Comparison of ENCODE assay signal across 29 cellular contexts in the genomic region with DNA sequence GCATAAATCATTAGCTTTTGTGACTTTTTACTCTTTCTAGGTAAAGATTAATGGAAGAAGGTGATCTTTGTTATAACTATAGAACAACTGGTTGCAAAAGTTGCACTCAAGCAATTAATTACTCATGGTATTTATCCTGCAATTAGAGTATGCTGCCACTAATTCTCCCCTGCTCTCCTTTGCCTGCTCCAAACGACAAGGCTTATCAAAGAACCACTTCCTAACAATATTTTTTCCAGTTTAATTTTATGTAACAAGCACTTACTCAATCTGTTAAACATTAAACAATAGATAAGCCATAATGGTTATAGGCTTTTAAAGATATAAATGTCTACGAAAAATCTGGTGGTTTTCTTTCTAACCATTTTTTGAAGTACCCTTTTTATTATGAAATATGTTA.
"Had no signal": no experiment of that assay in that cellular context is flagged by ENCODE, and none has a peak within 500 bp of the region (broad histone marks: within the 10 kb centered on the region; RNA-seq: fewer than 3 reads in every experiment).

No MANE protein-coding gene starts in this region.

- FAIRE-seq: RCC 7860 had no signal

- H3K27me3 ChIP-seq: ascending aorta, breast epithelium had no signal

- H3K4me3 ChIP-seq: ascending aorta, breast epithelium, PC-9 had no signal

- DNase-seq: activated CD4-positive, alpha-beta T cell treated with anti-CD3 and anti-CD28 coated beads, Interleukin-2, amount 10 ng/mL, durations not matched to agents 24 days and 14 days; activated CD4-positive, alpha-beta T cell treated with anti-CD3 and anti-CD28 coated beads, Interleukin-2, amount 50 U/mL, for 4 hours; activated CD4-positive, CD25-positive, alpha-beta regulatory T cell; activated CD8-positive, alpha-beta T cell treated with anti-CD3 and anti-CD28 coated beads for 36 hours; activated effector memory CD4-positive, alpha-beta T cell treated with anti-CD3 and anti-CD28 coated beads, Interleukin-2, amount 50 U/mL, for 16 hours; activated naive CD4-positive, alpha-beta T cell treated with Interleukin-2 at 50 U/mL for 16 hours; activated naive CD8-positive, alpha-beta T cell treated with anti-CD3 and anti-CD28 coated beads, Interleukin-2, amount 10 ng/mL, durations not matched to agents 7 days and 5 days; activated T-cell treated with anti-CD3 and anti-CD28 coated beads, Interleukin-2, amount 50 U/mL, for 1 hour; activated T-cell treated with anti-CD3 and anti-CD28 coated beads, Interleukin-2, amount 50 U/mL, for 72 hours; amygdala; MM.1S; MV-4-11; NCI-H1092 treated with DMSO at 0.1 percent for 48 hours; NCI-H1436; NCI-H1694; NCI-H1930; NCI-H2081 treated with DMSO at 0.1 percent for 48 hours; NCI-H345; NCI-H524 treated with DMSO at 0.1 percent for 48 hours; PC-9; Right ventricle myocardium superior; SW 1271; T1000; WERI-Rb-1 had no signal

- H3K36me3 ChIP-seq: ascending aorta, breast epithelium, WERI-Rb-1 had no signal

- H3K4me1 ChIP-seq: ascending aorta, breast epithelium had no signal

- ATAC-seq: activated CD8-positive, alpha-beta T cell treated with anti-CD3 and anti-CD28 coated beads for 36 hours; activated T-cell treated with anti-CD3 and anti-CD28 coated beads, Interleukin-2, amount 50 U/mL, for 72 hours; activated T-helper 17 cell treated with anti-CD3 and anti-CD28 coated beads, Interleukin-2, amount 50 U/mL, for 72 hours had no signal

- H3K27ac ChIP-seq: ascending aorta, breast epithelium, KMS-11, PC-9, WERI-Rb-1 had no signal

- H3K4me2 ChIP-seq: KMS-11, PC-9 had no signal

- H3K9me3 ChIP-seq: ascending aorta, breast epithelium had no signal
